Comparison of ENCODE assay signal across 1 cellular context in genomic region chr20:36604952-36605308, GRCh38.
TF ChIP-seq lines count a peak whose summit lies in the region.

No MANE protein-coding gene starts in this region.

TF ChIP-seq in SK-N-SH, 30 proteins besides CTCF, POLR2A, EP300 and RAD21 (continued from another document):
- no peak for TF ChIP-seq SIN3A (IDR thresholded peaks at IDR 0.05; ENCODE audit: borderline replicate concordance, low read depth, low read length)
- TF ChIP-seq MAX (IDR thresholded peaks at IDR 0.05; ENCODE audit: low read depth): no peak
- no peak for TF ChIP-seq NFIC (IDR thresholded peaks at IDR 0.05; ENCODE audit: borderline replicate concordance)
- no peak for TF ChIP-seq USF2 (IDR thresholded peaks at IDR 0.05; ENCODE audit: borderline replicate concordance, low read depth, low read length)
- TF ChIP-seq RFX5 (IDR thresholded peaks at IDR 0.05; ENCODE audit: low read length): no peak
- no peak for TF ChIP-seq RXRA (IDR thresholded peaks at IDR 0.05; ENCODE audit: borderline replicate concordance, low read depth)
- TF ChIP-seq GATA2 (CRISPR knock-in tag; IDR thresholded peaks at IDR 0.05): no peak
